ENCODE assay signal across 1 cellular context in the genomic region with DNA sequence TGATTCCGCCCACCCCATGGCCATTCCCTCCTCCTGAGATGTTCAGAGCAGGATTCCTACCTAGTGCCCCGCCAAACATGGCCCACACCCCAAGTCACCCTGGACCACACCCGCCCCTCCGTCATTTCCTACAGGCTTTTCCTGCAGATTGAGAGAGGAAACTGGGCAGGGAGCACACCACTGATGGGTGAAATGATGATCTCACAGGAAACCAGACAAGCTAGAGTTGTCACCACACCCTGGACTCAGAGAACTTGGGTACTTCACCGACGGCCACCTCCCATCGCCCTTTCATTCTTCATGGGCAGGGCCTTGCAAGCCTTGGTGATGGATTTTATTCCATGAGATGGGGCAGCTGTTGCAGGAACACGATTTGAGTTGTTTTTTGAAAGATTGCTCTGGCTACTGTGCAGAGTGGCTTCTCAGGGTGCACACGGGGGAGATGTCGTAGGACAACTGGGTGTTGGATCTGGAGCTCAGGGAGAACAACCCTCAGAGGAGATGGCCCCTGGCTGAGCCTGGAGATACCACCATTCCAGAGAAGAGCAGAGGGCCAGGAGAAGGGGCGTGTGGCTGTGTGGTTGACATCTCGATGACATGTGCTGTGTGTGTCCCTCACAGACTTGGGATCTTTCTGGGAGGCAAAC.
TF ChIP-seq lines count a peak whose summit lies in the region.

No MANE protein-coding gene starts in this region.

TF ChIP-seq in HepG2, 621 proteins besides CTCF, POLR2A, EP300 and RAD21:
- TF ChIP-seq BRD4 (CRISPR knock-in tag; IDR thresholded peaks at IDR 0.05) (no peak), ZNF331 (CRISPR knock-in tag; IDR thresholded peaks at IDR 0.05) (no peak), ZNF337 (CRISPR knock-in tag; IDR thresholded peaks at IDR 0.05; ENCODE audit: borderline replicate concordance, low read depth) (no peak), MAZ (IDR thresholded peaks at IDR 0.05; ENCODE audit: borderline replicate concordance, low read depth, low read length) (no peak), MAZ (CRISPR knock-in tag; IDR thresholded peaks at IDR 0.05; ENCODE audit: low read depth) (no peak), IKZF4 (CRISPR knock-in tag; IDR thresholded peaks at IDR 0.05; ENCODE audit: borderline replicate concordance, low read depth, not compliant biosample characterization) (no peak), KDM6A (CRISPR knock-in tag; IDR thresholded peaks at IDR 0.05; ENCODE audit: low read depth) (no peak), ZKSCAN1 (IDR thresholded peaks at IDR 0.05; ENCODE audit: low read length) (no peak)
- TF ChIP-seq, protein P1, sequence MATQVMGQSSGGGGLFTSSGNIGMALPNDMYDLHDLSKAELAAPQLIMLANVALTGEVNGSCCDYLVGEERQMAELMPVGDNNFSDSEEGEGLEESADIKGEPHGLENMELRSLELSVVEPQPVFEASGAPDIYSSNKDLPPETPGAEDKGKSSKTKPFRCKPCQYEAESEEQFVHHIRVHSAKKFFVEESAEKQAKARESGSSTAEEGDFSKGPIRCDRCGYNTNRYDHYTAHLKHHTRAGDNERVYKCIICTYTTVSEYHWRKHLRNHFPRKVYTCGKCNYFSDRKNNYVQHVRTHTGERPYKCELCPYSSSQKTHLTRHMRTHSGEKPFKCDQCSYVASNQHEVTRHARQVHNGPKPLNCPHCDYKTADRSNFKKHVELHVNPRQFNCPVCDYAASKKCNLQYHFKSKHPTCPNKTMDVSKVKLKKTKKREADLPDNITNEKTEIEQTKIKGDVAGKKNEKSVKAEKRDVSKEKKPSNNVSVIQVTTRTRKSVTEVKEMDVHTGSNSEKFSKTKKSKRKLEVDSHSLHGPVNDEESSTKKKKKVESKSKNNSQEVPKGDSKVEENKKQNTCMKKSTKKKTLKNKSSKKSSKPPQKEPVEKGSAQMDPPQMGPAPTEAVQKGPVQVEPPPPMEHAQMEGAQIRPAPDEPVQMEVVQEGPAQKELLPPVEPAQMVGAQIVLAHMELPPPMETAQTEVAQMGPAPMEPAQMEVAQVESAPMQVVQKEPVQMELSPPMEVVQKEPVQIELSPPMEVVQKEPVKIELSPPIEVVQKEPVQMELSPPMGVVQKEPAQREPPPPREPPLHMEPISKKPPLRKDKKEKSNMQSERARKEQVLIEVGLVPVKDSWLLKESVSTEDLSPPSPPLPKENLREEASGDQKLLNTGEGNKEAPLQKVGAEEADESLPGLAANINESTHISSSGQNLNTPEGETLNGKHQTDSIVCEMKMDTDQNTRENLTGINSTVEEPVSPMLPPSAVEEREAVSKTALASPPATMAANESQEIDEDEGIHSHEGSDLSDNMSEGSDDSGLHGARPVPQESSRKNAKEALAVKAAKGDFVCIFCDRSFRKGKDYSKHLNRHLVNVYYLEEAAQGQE (IDR thresholded peaks at IDR 0.05; ENCODE audit: borderline replicate concordance in 1 of 2, low read depth in 1 of 2, low read length in 2 of 2), result no peak
